ENCODE assay signal across 2 cellular contexts in the genomic region with DNA sequence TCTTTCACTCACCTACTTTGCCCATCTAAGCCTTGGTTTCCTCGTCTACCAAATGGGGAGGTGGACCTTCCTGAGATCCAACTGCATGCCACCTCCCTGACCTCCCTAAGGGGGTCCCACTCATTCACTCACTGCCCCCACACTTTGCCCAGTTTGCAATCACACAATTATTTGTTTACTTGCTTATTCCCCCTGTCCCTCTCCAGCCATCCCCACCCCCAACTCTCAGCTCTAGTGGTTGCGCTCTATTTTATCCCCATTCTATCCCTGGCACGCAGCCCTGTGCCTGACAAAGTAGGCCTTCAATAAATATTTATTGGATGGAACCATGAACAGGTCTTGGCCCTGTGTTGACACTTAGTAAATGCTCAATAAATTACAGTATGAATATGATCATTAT.
"Had no signal": no experiment of that assay in that cellular context is flagged by ENCODE, and none has a peak within 500 bp of the region (broad histone marks: within the 10 kb centered on the region; RNA-seq: fewer than 3 reads in every experiment).

No MANE protein-coding gene starts in this region.

- DNase-seq: GDM1, GF-D8 had no signal
